Comparison of ENCODE assay signal across 1 cellular context in genomic region chr5:79464695-79465332, GRCh38.
TF ChIP-seq lines count a peak whose summit lies in the region.

No MANE protein-coding gene starts in this region.

TF ChIP-seq in GM23338, 12 proteins besides CTCF, POLR2A, EP300 and RAD21 (continued from another document):
- TF ChIP-seq, protein P1, sequence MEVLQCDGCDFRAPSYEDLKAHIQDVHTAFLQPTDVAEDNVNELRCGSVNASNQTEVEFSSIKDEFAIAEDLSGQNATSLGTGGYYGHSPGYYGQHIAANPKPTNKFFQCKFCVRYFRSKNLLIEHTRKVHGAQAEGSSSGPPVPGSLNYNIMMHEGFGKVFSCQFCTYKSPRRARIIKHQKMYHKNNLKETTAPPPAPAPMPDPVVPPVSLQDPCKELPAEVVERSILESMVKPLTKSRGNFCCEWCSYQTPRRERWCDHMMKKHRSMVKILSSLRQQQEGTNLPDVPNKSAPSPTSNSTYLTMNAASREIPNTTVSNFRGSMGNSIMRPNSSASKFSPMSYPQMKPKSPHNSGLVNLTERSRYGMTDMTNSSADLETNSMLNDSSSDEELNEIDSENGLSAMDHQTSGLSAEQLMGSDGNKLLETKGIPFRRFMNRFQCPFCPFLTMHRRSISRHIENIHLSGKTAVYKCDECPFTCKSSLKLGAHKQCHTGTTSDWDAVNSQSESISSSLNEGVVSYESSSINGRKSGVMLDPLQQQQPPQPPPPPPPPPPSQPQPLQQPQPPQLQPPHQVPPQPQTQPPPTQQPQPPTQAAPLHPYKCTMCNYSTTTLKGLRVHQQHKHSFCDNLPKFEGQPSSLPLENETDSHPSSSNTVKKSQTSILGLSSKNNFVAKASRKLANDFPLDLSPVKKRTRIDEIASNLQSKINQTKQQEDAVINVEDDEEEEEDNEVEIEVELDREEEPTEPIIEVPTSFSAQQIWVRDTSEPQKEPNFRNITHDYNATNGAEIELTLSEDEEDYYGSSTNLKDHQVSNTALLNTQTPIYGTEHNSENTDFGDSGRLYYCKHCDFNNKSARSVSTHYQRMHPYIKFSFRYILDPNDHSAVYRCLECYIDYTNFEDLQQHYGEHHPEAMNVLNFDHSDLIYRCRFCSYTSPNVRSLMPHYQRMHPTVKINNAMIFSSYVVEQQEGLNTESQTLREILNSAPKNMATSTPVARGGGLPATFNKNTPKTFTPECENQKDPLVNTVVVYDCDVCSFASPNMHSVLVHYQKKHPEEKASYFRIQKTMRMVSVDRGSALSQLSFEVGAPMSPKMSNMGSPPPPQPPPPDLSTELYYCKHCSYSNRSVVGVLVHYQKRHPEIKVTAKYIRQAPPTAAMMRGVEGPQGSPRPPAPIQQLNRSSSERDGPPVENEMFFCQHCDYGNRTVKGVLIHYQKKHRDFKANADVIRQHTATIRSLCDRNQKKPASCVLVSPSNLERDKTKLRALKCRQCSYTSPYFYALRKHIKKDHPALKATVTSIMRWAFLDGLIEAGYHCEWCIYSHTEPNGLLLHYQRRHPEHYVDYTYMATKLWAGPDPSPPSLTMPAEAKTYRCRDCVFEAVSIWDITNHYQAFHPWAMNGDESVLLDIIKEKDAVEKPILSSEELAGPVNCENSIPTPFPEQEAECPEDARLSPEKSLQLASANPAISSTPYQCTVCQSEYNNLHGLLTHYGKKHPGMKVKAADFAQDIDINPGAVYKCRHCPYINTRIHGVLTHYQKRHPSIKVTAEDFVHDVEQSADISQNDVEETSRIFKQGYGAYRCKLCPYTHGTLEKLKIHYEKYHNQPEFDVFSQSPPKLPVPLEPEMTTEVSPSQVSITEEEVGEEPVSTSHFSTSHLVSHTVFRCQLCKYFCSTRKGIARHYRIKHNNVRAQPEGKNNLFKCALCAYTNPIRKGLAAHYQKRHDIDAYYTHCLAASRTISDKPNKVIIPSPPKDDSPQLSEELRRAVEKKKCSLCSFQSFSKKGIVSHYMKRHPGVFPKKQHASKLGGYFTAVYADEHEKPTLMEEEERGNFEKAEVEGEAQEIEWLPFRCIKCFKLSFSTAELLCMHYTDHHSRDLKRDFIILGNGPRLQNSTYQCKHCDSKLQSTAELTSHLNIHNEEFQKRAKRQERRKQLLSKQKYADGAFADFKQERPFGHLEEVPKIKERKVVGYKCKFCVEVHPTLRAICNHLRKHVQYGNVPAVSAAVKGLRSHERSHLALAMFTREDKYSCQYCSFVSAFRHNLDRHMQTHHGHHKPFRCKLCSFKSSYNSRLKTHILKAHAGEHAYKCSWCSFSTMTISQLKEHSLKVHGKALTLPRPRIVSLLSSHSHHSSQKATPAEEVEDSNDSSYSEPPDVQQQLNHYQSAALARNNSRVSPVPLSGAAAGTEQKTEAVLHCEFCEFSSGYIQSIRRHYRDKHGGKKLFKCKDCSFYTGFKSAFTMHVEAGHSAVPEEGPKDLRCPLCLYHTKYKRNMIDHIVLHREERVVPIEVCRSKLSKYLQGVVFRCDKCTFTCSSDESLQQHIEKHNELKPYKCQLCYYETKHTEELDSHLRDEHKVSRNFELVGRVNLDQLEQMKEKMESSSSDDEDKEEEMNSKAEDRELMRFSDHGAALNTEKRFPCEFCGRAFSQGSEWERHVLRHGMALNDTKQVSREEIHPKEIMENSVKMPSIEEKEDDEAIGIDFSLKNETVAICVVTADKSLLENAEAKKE (CRISPR knock-in tag; IDR thresholded peaks at IDR 0.05): no peak
- no peak for TF ChIP-seq EZH2phosphoT487 (IDR thresholded peaks at IDR 0.05; ENCODE audit: unreplicated experiment)
- no peak for TF ChIP-seq ZNF114 (CRISPR knock-in tag; IDR thresholded peaks at IDR 0.05)
- TF ChIP-seq STAT1 (IDR thresholded peaks at IDR 0.05; ENCODE audit: unreplicated experiment): no peak
- TF ChIP-seq JUNB (IDR thresholded peaks at IDR 0.05; ENCODE audit: unreplicated experiment): no peak
